In the genomic region with DNA sequence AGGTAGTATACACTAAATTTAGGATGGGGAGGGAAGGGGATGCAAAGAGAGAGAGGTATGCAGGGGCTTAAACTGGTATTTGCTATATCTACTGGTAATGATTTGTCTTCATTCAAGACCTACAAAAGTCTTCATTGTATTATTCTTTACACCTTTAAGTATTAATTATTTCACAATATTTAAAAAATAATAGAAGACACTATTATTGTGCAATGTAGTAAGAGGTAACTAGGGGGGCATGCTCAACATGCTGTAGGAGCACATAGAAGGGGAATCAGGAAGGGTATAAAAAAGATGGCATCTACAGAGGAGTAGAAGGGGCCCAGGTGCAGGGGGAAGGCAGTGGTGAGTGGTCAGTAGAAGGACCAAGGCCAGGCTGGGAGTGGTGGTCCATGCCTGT, we compare ENCODE assay signal across 21 cellular contexts. TPM values are rescaled to one million over a fixed set of nuclear protein-coding genes. Genes with fewer than 3 reads are reported as not detected.
"Had no signal": no experiment of that assay in that cellular context is flagged by ENCODE, and none has a peak within 500 bp of the region (broad histone marks: within the 10 kb centered on the region; RNA-seq: fewer than 3 reads in every experiment).

No MANE protein-coding gene starts in this region.

- H3K4me3 Mint-ChIP-seq: dendritic cell treated with granulocyte-macrophage colony-stimulating factor and Interleukin-4, amounts not matched to agents 40 ng/mL and 50 ng/mL, for 4 days; nephron progenitor cell; T-helper 2 cell treated with Interferon-gamma antibody and Interleukin-4, amounts not matched to agents 5 μg/mL and 100 μg/mL, for 36 hours had no signal

- H3K4me1 ChIP-seq: ascending aorta, gastrocnemius medialis had no signal

- H3K4me1 Mint-ChIP-seq: nephron progenitor cell had no signal

- H3K27ac Mint-ChIP-seq: dendritic cell treated with granulocyte-macrophage colony-stimulating factor and Interleukin-4, amounts not matched to agents 40 ng/mL and 50 ng/mL, for 4 days; nephron progenitor cell; T-helper 2 cell treated with Interferon-gamma antibody and Interleukin-4, amounts not matched to agents 5 μg/mL and 100 μg/mL, for 36 hours had no signal

- H3K27ac ChIP-seq: ascending aorta, epithelial cell of prostate, gastrocnemius medialis, heart left ventricle, right atrium auricular region, stomach, thoracic aorta, upper lobe of right lung had no signal

- ATAC-seq: gastrocnemius medialis, heart left ventricle, upper lobe of right lung had no signal

- DNase-seq: activated CD4-positive, CD25-positive, alpha-beta regulatory T cell; activated gamma-delta T cell; activated T-cell treated with anti-CD3 and anti-CD28 coated beads, Interleukin-2, amount 50 U/mL, for 48 hours; effector memory CD4-positive, alpha-beta T cell; gastrocnemius medialis; heart left ventricle; mesendoderm; nephron progenitor cell; occipital lobe; stimulated activated CD4-positive, alpha-beta T cell treated with anti-CD3 and anti-CD28 coated beads, Interleukin-4, amount 100 ng/mL, for 24 hours; stomach; upper lobe of right lung had no signal

- H3K9me3 ChIP-seq: gastrocnemius medialis had no signal

- H3K27me3 ChIP-seq: ascending aorta, breast epithelium, heart left ventricle, right atrium auricular region, stomach, upper lobe of right lung had no signal

- H3K36me3 ChIP-seq: ascending aorta, breast epithelium, gastrocnemius medialis, heart left ventricle, right atrium auricular region, stomach, thoracic aorta, upper lobe of right lung had no signal

- H3K4me3 ChIP-seq: ascending aorta, breast epithelium, gastrocnemius medialis, heart left ventricle, right atrium auricular region, skin epidermis, stomach, thoracic aorta, upper lobe of right lung had no signal

RNA-seq across cellular contexts. Expression of a gene that starts 14.9 kb away (rescaled TPM):
- total RNA-seq: ascending aorta, cerebellum, occipital lobe, thoracic aorta had no signal
